ENCODE assay signal across 8 cellular contexts in the genomic region with DNA sequence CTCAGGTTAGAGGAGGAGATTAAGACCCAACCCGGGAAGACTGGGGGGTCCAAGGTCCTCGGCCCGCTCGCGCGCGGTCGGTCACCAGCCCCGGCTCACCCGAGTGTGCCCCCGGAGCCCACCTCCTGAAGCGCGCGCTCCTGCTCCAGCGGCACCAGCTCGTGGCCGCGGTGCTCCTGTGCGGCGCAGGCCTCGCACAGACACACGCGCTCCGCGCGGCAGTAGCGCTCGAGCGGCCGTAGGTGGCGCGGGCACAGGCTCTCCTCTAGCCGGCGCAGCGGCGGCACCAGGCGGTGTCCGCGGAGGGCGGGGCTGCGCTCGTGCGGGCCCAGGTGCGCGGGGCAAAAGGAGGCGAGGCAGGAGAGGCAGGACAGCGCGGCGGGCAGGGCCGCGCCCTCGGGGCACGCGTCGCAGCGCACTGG.
DNase-seq lines count a peak whose midpoint lies in the region; ATAC-seq and TF ChIP-seq lines count a peak whose summit lies in the region.

No MANE protein-coding gene starts in this region.

- H3K4me3 ChIP-seq in DND-41 (ENCODE audit: low read depth in 1 of 2, low read length in 2 of 2) (no peak overlapping the region), epithelial cell of esophagus (ENCODE audit: low read length) (peak overlapping the region; percentile 48), mucosa of stomach (ENCODE audit: low read length) (peak overlapping the region; percentile 94)

- no peaks in the 10 kb centered on the region for H3K36me3 Mint-ChIP-seq in stimulated activated naive CD8-positive, alpha-beta T cell treated with anti-CD3 and anti-CD28 coated beads, Interleukin-15, Interleukin-2, amounts not matched to agents 100 ng/mL and 50 ng/mL, for 24 hours (ENCODE audit: low read depth)

- H3K27me3 ChIP-seq in DND-41 (ENCODE audit: insufficient read depth, low read length, poor library complexity) (no peaks in the 10 kb centered on the region), mucosa of stomach (ENCODE audit: control insufficient read depth, insufficient read depth, low read length) (no peaks in the 10 kb centered on the region)

- H3K36me3 ChIP-seq in DND-41 (ENCODE audit: insufficient read depth, low read length) = no peaks in the 10 kb centered on the region
- H3K36me3 ChIP-seq in mucosa of stomach (ENCODE audit: control insufficient read depth, insufficient read depth, low read length) = no peaks in the 10 kb centered on the region

- no peaks in the 10 kb centered on the region for H3K79me2 ChIP-seq in DND-41 (ENCODE audit: insufficient read depth, low read length)

- H3K4me2 ChIP-seq in DND-41 (ENCODE audit: insufficient read depth, low read length) = no peak overlapping the region

- peaks cover 20% of the 10 kb centered on the region for H3K4me1 ChIP-seq in DND-41 (ENCODE audit: insufficient read depth, low read length)
- H3K4me1 ChIP-seq in mucosa of stomach (ENCODE audit: control insufficient read depth, insufficient read depth, low read length) = peaks cover 64% of the 10 kb centered on the region

- peak overlapping the region; percentile 86 for H3K27ac Mint-ChIP-seq in stimulated activated naive CD8-positive, alpha-beta T cell treated with anti-CD3 and anti-CD28 coated beads, Interleukin-15, Interleukin-2, amounts not matched to agents 100 ng/mL and 50 ng/mL, for 24 hours

- ATAC-seq in DND-41 (ENCODE audit: insufficient read depth, low read depth) = peak; percentile 46; the same call in 1 of the 3 replicates
- peak; percentile 49 for ATAC-seq in HG02885 (IDR thresholded peaks at IDR 0.05; ENCODE audit: poor library complexity, unreplicated experiment)

- no peak overlapping the region for H2AFZ ChIP-seq in DND-41 (ENCODE audit: low read depth, low read length)

- no peak overlapping the region for H3K9ac ChIP-seq in DND-41 (ENCODE audit: low read depth, low read length)
- H3K9ac ChIP-seq in mucosa of stomach (ENCODE audit: low read length) = peak overlapping the region; percentile 87

- H4K20me1 ChIP-seq in DND-41 (ENCODE audit: insufficient read depth, low read length) = no peaks in the 10 kb centered on the region

- peaks cover 5% of the 10 kb centered on the region for H3K27me3 Mint-ChIP-seq in stimulated activated naive CD8-positive, alpha-beta T cell treated with anti-CD3 and anti-CD28 coated beads, Interleukin-15, Interleukin-2, amounts not matched to agents 100 ng/mL and 50 ng/mL, for 24 hours

- DNase-seq in DND-41 (peak; percentile 32), NCI-H82 treated with DMSO at 0.1 percent for 48 hours (lab: John Stamatoyannopoulos, UW; ENCODE audit: unreplicated experiment) (peak; percentile 30), activated T-cell treated with anti-CD3 and anti-CD28 coated beads for 4 hours (peak; percentile 55), epithelial cell of esophagus (ENCODE audit: low read depth) (peak; percentile 85), NCI-H187 treated with DMSO at 0.1 percent for 48 hours (lab: John Stamatoyannopoulos, UW) (no peak)

- peaks cover 26% of the 10 kb centered on the region for H3K4me1 Mint-ChIP-seq in stimulated activated naive CD8-positive, alpha-beta T cell treated with anti-CD3 and anti-CD28 coated beads, Interleukin-15, Interleukin-2, amounts not matched to agents 100 ng/mL and 50 ng/mL, for 24 hours (ENCODE audit: low read depth)

- H3K27ac ChIP-seq in DND-41 (ENCODE audit: low read length) = no peak overlapping the region

- peak overlapping the region; percentile 85 for H3K4me3 Mint-ChIP-seq in stimulated activated naive CD8-positive, alpha-beta T cell treated with anti-CD3 and anti-CD28 coated beads, Interleukin-15, Interleukin-2, amounts not matched to agents 100 ng/mL and 50 ng/mL, for 24 hours

- no peaks in the 10 kb centered on the region for H3K9me3 Mint-ChIP-seq in stimulated activated naive CD8-positive, alpha-beta T cell treated with anti-CD3 and anti-CD28 coated beads, Interleukin-15, Interleukin-2, amounts not matched to agents 100 ng/mL and 50 ng/mL, for 24 hours

- TF ChIP-seq CTCF in DND-41 (IDR thresholded peaks at IDR 0.05; ENCODE audit: borderline replicate concordance, extremely low read depth, low read length, poor library complexity, severe bottlenecking) (no peak), epithelial cell of esophagus (IDR thresholded peaks at IDR 0.05; ENCODE audit: insufficient read depth, low read depth, low read length, missing control alignments) (peak; percentile 29)

- no peaks in the 10 kb centered on the region for H3K9me3 ChIP-seq in DND-41 (ENCODE audit: insufficient read depth, low read length, severe bottlenecking)
- H3K9me3 ChIP-seq in mucosa of stomach (ENCODE audit: control insufficient read depth, low read length) = no peaks in the 10 kb centered on the region

Comparison
In these comparisons a context has a peak if more than half of its experiments do, and no peak if none do; other contexts are left out.
1. H3K4me3 ChIP-seq: peak in epithelial cell of esophagus (single experiment) and mucosa of stomach (single experiment); none in DND-41 (0 of 2).